ENCODE assay signal across 18 cellular contexts in the genomic region with DNA sequence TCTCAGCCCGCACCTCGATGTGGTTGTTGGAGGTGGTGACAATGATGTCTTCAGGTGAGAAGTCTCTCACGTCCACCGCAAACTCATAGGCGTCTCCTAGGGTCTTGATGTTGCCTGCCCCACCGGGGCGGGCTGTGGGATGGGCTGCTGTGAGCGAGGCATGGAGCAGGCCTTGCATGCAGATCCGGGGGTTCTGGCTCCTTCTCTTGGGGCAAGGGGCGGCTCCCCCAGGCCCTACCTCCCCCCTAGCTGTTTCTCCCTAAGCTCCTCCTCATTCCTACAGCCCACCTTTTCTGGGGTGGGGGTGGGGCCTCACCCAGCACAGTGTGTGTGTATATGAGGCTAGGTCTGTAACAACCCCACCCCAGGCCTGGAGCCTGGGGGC. TPM values are rescaled to one million over a fixed set of nuclear protein-coding genes. Genes with fewer than 3 reads are reported as not detected.
A peak's percentile ranks its signal among the peaks of the same experiment; 100 is the strongest.
DNase-seq lines count a peak whose midpoint lies in the region; ATAC-seq and TF ChIP-seq lines count a peak whose summit lies in the region.
"Had no signal": no experiment of that assay in that cellular context is flagged by ENCODE, and none has a peak within 500 bp of the region (broad histone marks: within the 10 kb centered on the region; RNA-seq: fewer than 3 reads in every experiment).

No MANE protein-coding gene starts in this region.

- H3K4me3 ChIP-seq in left ventricle myocardium inferior (peak overlapping the region; percentile 74), psoas muscle (peak overlapping the region; percentile 84), upper lobe of right lung (peak overlapping the region; percentile 33)

- no peaks in the 10 kb centered on the region for H3K27me3 ChIP-seq in left ventricle myocardium inferior (ENCODE audit: low read depth)
- H3K27me3 ChIP-seq in psoas muscle (ENCODE audit: insufficient read depth in 3 of 3, low read length in 2 of 3): no peaks in the 10 kb centered on the region
- H3K27me3 ChIP-seq in upper lobe of right lung: no peaks in the 10 kb centered on the region

- H3K36me3 ChIP-seq in left ventricle myocardium inferior: peaks cover 10% of the 10 kb centered on the region
- no peaks in the 10 kb centered on the region for H3K36me3 ChIP-seq in psoas muscle (ENCODE audit: insufficient read depth in 1 of 2, low read depth in 1 of 2)
- H3K36me3 ChIP-seq in upper lobe of right lung: no peaks in the 10 kb centered on the region

- H3K4me1 ChIP-seq in left ventricle myocardium inferior (peaks cover 91% of the 10 kb centered on the region), psoas muscle (peaks cover 61% of the 10 kb centered on the region), upper lobe of right lung (peaks cover 29% of the 10 kb centered on the region)

- WGBS in psoas muscle, 3 donors: 27 to 79% (median 44%) methylated on average over 7 to 10 of the region's 10 CpGs

- H3K9me3 ChIP-seq in left ventricle myocardium inferior (replicated peaks): no peaks in the 10 kb centered on the region
- H3K9me3 ChIP-seq in psoas muscle: no peaks in the 10 kb centered on the region
- no peaks in the 10 kb centered on the region for H3K9me3 ChIP-seq in upper lobe of right lung

- TF ChIP-seq CTCF in left ventricle myocardium inferior (IDR thresholded peaks at IDR 0.05; ENCODE audit: borderline replicate concordance) (no peak), psoas muscle (IDR thresholded peaks at IDR 0.05) (no peak), upper lobe of right lung (IDR thresholded peaks at IDR 0.05) (no peak)

- ATAC-seq in Right ventricle myocardium superior (ENCODE audit: poor library complexity) (no peak), left cardiac atrium (no peak), psoas muscle (no peak), upper lobe of right lung (no peak), left colon (no peak)
- ATAC-seq in stimulated activated naive CD8-positive, alpha-beta T cell treated with anti-CD3 and anti-CD28 coated beads, Interleukin-15, Interleukin-2, amounts not matched to agents 100 U/mL and 50 U/mL, for 24 hours: no peak

- H3K27ac ChIP-seq in left ventricle myocardium inferior (replicated peaks): peak overlapping the region; percentile 97
- peak overlapping the region; percentile 100 for H3K27ac ChIP-seq in psoas muscle
- peak overlapping the region; percentile 78 for H3K27ac ChIP-seq in upper lobe of right lung

- intact Hi-C loops in Right ventricle myocardium superior (cut with DNase I) (no loop called here), left cardiac atrium (cut with DNase I) (no loop called here), left ventricle myocardium inferior (cut with micrococcal nuclease) (no loop called here), psoas muscle (cut with DNase I) (no loop called here), upper lobe of right lung (cut with DNase I) (no loop called here), left colon (cut with DNase I, micrococcal nuclease) (no loop called here)

- peak; percentile 40 for DNase-seq in Right ventricle myocardium superior
- no peak for DNase-seq in left cardiac atrium
- no peak for DNase-seq in left ventricle myocardium inferior
- DNase-seq in psoas muscle: peak in 1 of 2 donors; percentile 63
- DNase-seq in upper lobe of right lung: no peak
- DNase-seq in MV-4-11 (lab: John Stamatoyannopoulos, UW): no peak
- DNase-seq in left colon: no peak
- no peak for DNase-seq in stimulated activated naive CD8-positive, alpha-beta T cell treated with anti-CD3 and anti-CD28 coated beads, Interleukin-15, Interleukin-2, amounts not matched to agents 100 U/mL and 50 U/mL, for 24 hours
- DNase-seq: activated B cell treated with CpG ODN at 0.5 μM for 24 hours; activated CD8-positive, alpha-beta memory T cell treated with anti-CD3 and anti-CD28 coated beads, Interleukin-2, amount 50 U/mL, for 4 hours; activated naive CD4-positive, alpha-beta T cell treated with anti-CD3 and anti-CD28 coated beads, Interleukin-2, amount 10 ng/mL, durations not matched to agents 7 days and 5 days; CD8-positive, alpha-beta memory T cell; mammary epithelial cell; NCI-H1092 treated with DMSO at 0.1 percent for 48 hours; stimulated activated CD4-positive, alpha-beta T cell treated with anti-CD3 and anti-CD28 coated beads, Interleukin-2, amount 100 ng/mL, for 48 hours; SW 1271 had no signal

RNA-seq across cellular contexts. Expression of a gene that starts 0.8 kb away (rescaled TPM):
- 3,577 TPM for total RNA-seq in Right ventricle myocardium superior
- total RNA-seq in left cardiac atrium: 1,000 to 10,000 TPM; 1,770 to 2,192 TPM
- total RNA-seq in left ventricle myocardium inferior: 4,061 TPM
- 1,000 to 10,000 TPM; 1,183 to 3,738 (median 2,852) TPM for total RNA-seq in psoas muscle
- polyA plus RNA-seq in psoas muscle: 1,000 to 10,000 TPM; 1,867 to 2,156 (median 2,058) TPM
- 10.7 TPM for total RNA-seq in upper lobe of right lung
- total RNA-seq in left colon: 10 to 100 TPM in 1 of 2 donors, under 1 TPM in 1; 0.73 to 17.6 TPM
- total RNA-seq: A172; activated B cell treated with CpG ODN at 0.5 μM for 24 hours; CD8-positive, alpha-beta memory T cell had no signal
- polyA plus RNA-seq: CD8-positive, alpha-beta memory T cell; mammary epithelial cell had no signal

RNA-seq across cellular contexts. Expression of a gene that starts 4.8 kb away (rescaled TPM):
- total RNA-seq in Right ventricle myocardium superior (0.35 TPM), left cardiac atrium (under 1 TPM; 0.26 to 0.38 TPM), left ventricle myocardium inferior (0.16 TPM), psoas muscle (1 to 10 TPM in 3 of 4 donors, under 1 TPM in 1; 0.84 to 2.2 (median 1.4) TPM), upper lobe of right lung (not detected), left colon (1 to 10 TPM in 1 of 2 donors, under 1 TPM in 1; 0.73 to 1.7 TPM)
- polyA plus RNA-seq in psoas muscle: 1 to 10 TPM in 1 of 3 donors, under 1 TPM in 2; 0.30 to 1.2 (median 0.63) TPM
- total RNA-seq: A172; CD8-positive, alpha-beta memory T cell; mammary epithelial cell had no signal
- polyA plus RNA-seq: CD8-positive, alpha-beta memory T cell; mammary epithelial cell had no signal

RNA-seq across cellular contexts. Expression of a gene that starts 13.0 kb away (rescaled TPM):
- 0.59 TPM for total RNA-seq in Right ventricle myocardium superior
- under 1 TPM; 0.15 to 0.52 TPM for total RNA-seq in left cardiac atrium
- 1.0 TPM for total RNA-seq in left ventricle myocardium inferior
- total RNA-seq in psoas muscle: under 1 TPM in 1 of 4 donors, not detected in 3; 0.06 TPM
- polyA plus RNA-seq in psoas muscle: under 1 TPM; 0.06 to 0.17 (median 0.09) TPM
- not detected for total RNA-seq in upper lobe of right lung
- total RNA-seq in left colon: not detected
- total RNA-seq: A172; activated B cell treated with CpG ODN at 0.5 μM for 24 hours; CD8-positive, alpha-beta memory T cell; mammary epithelial cell; omental fat pad had no signal
- polyA plus RNA-seq: CD8-positive, alpha-beta memory T cell; mammary epithelial cell had no signal

RNA-seq across cellular contexts. Expression of a gene that starts 26.5 kb away (rescaled TPM):
- total RNA-seq in Right ventricle myocardium superior (2.5 TPM), left cardiac atrium (1 to 10 TPM; 2.2 to 2.5 TPM), left ventricle myocardium inferior (1.3 TPM), psoas muscle (under 1 TPM in 1 of 4 donors, not detected in 3; 0.30 TPM), upper lobe of right lung (0.35 TPM), left colon (under 1 TPM in 1 of 2 donors, not detected in 1; 0.14 TPM)
- polyA plus RNA-seq in psoas muscle: under 1 TPM in 2 of 3 donors, not detected in 1; 0.05 to 0.31 TPM
- total RNA-seq: A172; activated B cell treated with CpG ODN at 0.5 μM for 24 hours; CD8-positive, alpha-beta memory T cell; mammary epithelial cell had no signal
- polyA plus RNA-seq: CD8-positive, alpha-beta memory T cell had no signal

RNA-seq across cellular contexts. Expression of a gene that starts 41.2 kb away (rescaled TPM):
- total RNA-seq in Right ventricle myocardium superior (21.2 TPM), left cardiac atrium (10 to 100 TPM; 22.4 to 24.6 TPM), left ventricle myocardium inferior (24.7 TPM), psoas muscle (10 to 100 TPM; 23.5 to 29.5 (median 26.2) TPM), upper lobe of right lung (42.3 TPM), left colon (10 to 100 TPM; 29.1 to 30.0 TPM)
- 10 to 100 TPM; 32.1 to 44.3 (median 34.2) TPM for polyA plus RNA-seq in psoas muscle

Comparison
In these comparisons a context has a peak if more than half of its experiments do, and no peak if none do; other contexts are left out.
1. H3K4me3 ChIP-seq: peak in every context shown above with its lines; median percentile 84 in psoas muscle; 74 in left ventricle myocardium inferior; 33 in upper lobe of right lung.
2. RNA of a gene that starts 0.8 kb away (total RNA-seq): 4,061 TPM in left ventricle myocardium inferior (single experiment), 3,577 TPM in Right ventricle myocardium superior (single experiment), 1,183 to 3,738 TPM in psoas muscle and 1,770 to 2,192 TPM in left cardiac atrium; 0.73 to 17.6 TPM in left colon and 10.7 TPM in upper lobe of right lung (single experiment); every median in the first group is over 10 times any median in the second.
3. Peak in every context shown above with its lines, with median percentiles within 50 percentile points of each other: H3K27ac ChIP-seq.